Comparison of ENCODE assay signal across 36 cellular contexts in the genomic region with DNA sequence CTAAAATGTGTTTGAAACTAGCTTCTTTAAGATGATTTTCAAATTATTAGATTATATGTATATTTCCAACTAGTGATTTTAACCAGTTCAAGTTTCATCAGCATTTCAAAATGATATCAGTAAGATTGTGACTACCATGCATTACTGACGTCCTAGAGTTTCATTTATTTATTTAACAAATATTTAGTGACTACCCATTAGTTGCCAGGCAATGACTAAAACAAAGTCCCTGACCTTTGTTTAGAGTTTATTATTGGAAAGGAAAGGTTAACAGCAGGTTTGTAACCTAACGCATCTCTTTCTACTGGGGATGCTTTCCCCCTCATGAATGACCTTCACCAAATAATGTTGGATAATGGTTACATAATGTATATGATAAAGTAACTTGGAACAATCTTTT. TPM values are rescaled to one million over a fixed set of nuclear protein-coding genes. Genes with fewer than 3 reads are reported as not detected.
"Had no signal": no experiment of that assay in that cellular context is flagged by ENCODE, and none has a peak within 500 bp of the region (broad histone marks: within the 10 kb centered on the region; RNA-seq: fewer than 3 reads in every experiment).

No MANE protein-coding gene starts in this region.

- H3K27me3 ChIP-seq: brain microvascular endothelial cell, cardiac muscle cell had no signal

- H3K36me3 ChIP-seq: brain microvascular endothelial cell, cardiac muscle cell, WERI-Rb-1 had no signal

- H3K4me3 ChIP-seq: cardiac muscle cell had no signal

- DNase-seq: activated CD4-positive, alpha-beta T cell treated with anti-CD3 and anti-CD28 coated beads for 1 hour; activated CD4-positive, alpha-beta T cell treated with anti-CD3 and anti-CD28 coated beads, Interleukin-2, amount 10 ng/mL, durations not matched to agents 24 days and 14 days; activated CD4-positive, alpha-beta T cell treated with anti-CD3 and anti-CD28 coated beads, Interleukin-2, amount 50 U/mL, for 4 hours; activated CD4-positive, CD25-positive, alpha-beta regulatory T cell; activated CD8-positive, alpha-beta T cell treated with anti-CD3 and anti-CD28 coated beads for 36 hours; activated effector memory CD4-positive, alpha-beta T cell treated with anti-CD3 and anti-CD28 coated beads, Interleukin-2, amount 50 U/mL, for 16 hours; activated naive CD4-positive, alpha-beta T cell; activated naive CD4-positive, alpha-beta T cell treated with anti-CD3 and anti-CD28 coated beads, Interleukin-2, amount 50 U/mL, for 16 hours; activated naive CD8-positive, alpha-beta T cell treated with anti-CD3 and anti-CD28 coated beads for 36 hours; activated T-cell treated with anti-CD3 and anti-CD28 coated beads, Interleukin-2, amount 50 U/mL, for 1 hour; activated T-cell treated with anti-CD3 and anti-CD28 coated beads, Interleukin-2, amount 50 U/mL, for 72 hours; amniotic stem cell; aorta; brain microvascular endothelial cell; Kasumi-1; KG1; NCI-H1092 treated with DMSO at 0.1 percent for 48 hours; NCI-H1417; NCI-H146; NCI-H187; NCI-H2029 treated with DMSO at 0.1 percent for 48 hours; NCI-H2107; NCI-H2171; NCI-H510A; NCI-H526; NK-92 treated with Interleukin-12 subunit alpha and Interleukin-12 subunit beta, amount 100 ng/mL, for 24 hours; Right ventricle myocardium superior; SW 1271; T-helper 1 cell; T-helper 2 cell; T-helper 9 cell; WERI-Rb-1 had no signal

- H3K27ac ChIP-seq: brain microvascular endothelial cell, cardiac muscle cell, WERI-Rb-1 had no signal

- ATAC-seq: activated CD8-positive, alpha-beta T cell treated with anti-CD3 and anti-CD28 coated beads for 36 hours; activated T-cell treated with anti-CD3 and anti-CD28 coated beads, Interleukin-2, amount 50 U/mL, for 72 hours; activated T-helper 17 cell treated with anti-CD3 and anti-CD28 coated beads, Interleukin-2, amount 50 U/mL, for 72 hours had no signal

RNA-seq across cellular contexts. Expression of gene C4BPB, which starts 7.6 kb away (rescaled TPM):
- total RNA-seq: cardiac muscle cell, OCI-LY7 had no signal
- polyA plus RNA-seq: cardiac muscle cell had no signal

RNA-seq across cellular contexts. Expression of gene C4BPA, which starts 22.9 kb away (rescaled TPM):
- total RNA-seq: activated CD4-positive, alpha-beta T cell treated with anti-CD3 and anti-CD28 coated beads, Interleukin-2, amount 10 ng/mL, durations not matched to agents 24 days and 14 days; activated CD8-positive, alpha-beta memory T cell treated with anti-CD3 and anti-CD28 coated beads for 36 hours; activated CD8-positive, alpha-beta T cell treated with anti-CD3 and anti-CD28 coated beads for 36 hours; activated naive CD8-positive, alpha-beta T cell treated with anti-CD3 and anti-CD28 coated beads for 36 hours; activated T-cell treated with anti-CD3 and anti-CD28 coated beads, Interleukin-2, amount 50 U/mL, for 72 hours; activated T-helper 17 cell treated with anti-CD3 and anti-CD28 coated beads, Interleukin-2, amount 50 U/mL, for 72 hours; cardiac muscle cell; OCI-LY7 had no signal
- polyA plus RNA-seq: cardiac muscle cell had no signal

RNA-seq across cellular contexts. Expression of gene C1orf116, which starts 48.5 kb away (rescaled TPM):
- total RNA-seq: activated CD4-positive, alpha-beta T cell treated with anti-CD3 and anti-CD28 coated beads, Interleukin-2, amount 10 ng/mL, durations not matched to agents 24 days and 14 days; activated CD8-positive, alpha-beta memory T cell treated with anti-CD3 and anti-CD28 coated beads for 36 hours; activated T-helper 17 cell treated with anti-CD3 and anti-CD28 coated beads, Interleukin-2, amount 50 U/mL, for 72 hours; OCI-LY7 had no signal
